ENCODE assay signal across 28 cellular contexts in genomic region chr2:98896944-98897343, GRCh38. TPM values are rescaled to one million over a fixed set of nuclear protein-coding genes. Genes with fewer than 3 reads are reported as not detected.
"Had no signal": no experiment of that assay in that cellular context is flagged by ENCODE, and none has a peak within 500 bp of the region (broad histone marks: within the 10 kb centered on the region; RNA-seq: fewer than 3 reads in every experiment).

No MANE protein-coding gene starts in this region.

- H3K9ac ChIP-seq: SK-N-SH had no signal

- H3K27me3 ChIP-seq: adrenal gland, breast epithelium, Peyer's patch, SJCRH30 had no signal

- ATAC-seq: activated T-cell treated with anti-CD3 and anti-CD28 coated beads, Interleukin-2, amount 50 U/mL, for 72 hours had no signal

- H3K9me3 Mint-ChIP-seq: activated CD4-positive, alpha-beta memory T cell treated with anti-CD3 and anti-CD28 coated beads for 36 hours; activated CD4-positive, alpha-beta T cell treated with anti-CD3 and anti-CD28 coated beads, Interleukin-2, amount 10 ng/mL, durations not matched to agents 24 days and 14 days; activated naive CD8-positive, alpha-beta T cell treated with anti-CD3 and anti-CD28 coated beads, Interleukin-2, amount 10 ng/mL, durations not matched to agents 7 days and 5 days; activated T-cell treated with anti-CD3 and anti-CD28 coated beads, Interleukin-2, amount 50 U/mL, for 72 hours had no signal

- H3K36me3 ChIP-seq: adrenal gland, breast epithelium, Peyer's patch, SJCRH30, WERI-Rb-1 had no signal

- H3K4me3 ChIP-seq: adrenal gland, breast epithelium, Peyer's patch, SJCRH30 had no signal

- H3K4me3 Mint-ChIP-seq: activated CD4-positive, alpha-beta memory T cell treated with anti-CD3 and anti-CD28 coated beads for 36 hours; activated CD4-positive, alpha-beta T cell treated with anti-CD3 and anti-CD28 coated beads, Interleukin-2, amount 10 ng/mL, durations not matched to agents 24 days and 14 days; activated naive CD8-positive, alpha-beta T cell treated with anti-CD3 and anti-CD28 coated beads, Interleukin-2, amount 10 ng/mL, durations not matched to agents 7 days and 5 days; activated T-cell treated with anti-CD3 and anti-CD28 coated beads, Interleukin-2, amount 50 U/mL, for 72 hours; IgD-negative memory B cell had no signal

- H3K27ac Mint-ChIP-seq: activated CD4-positive, alpha-beta memory T cell treated with anti-CD3 and anti-CD28 coated beads for 36 hours; activated CD4-positive, alpha-beta T cell treated with anti-CD3 and anti-CD28 coated beads, Interleukin-2, amount 10 ng/mL, durations not matched to agents 24 days and 14 days; activated naive CD8-positive, alpha-beta T cell treated with anti-CD3 and anti-CD28 coated beads, Interleukin-2, amount 10 ng/mL, durations not matched to agents 7 days and 5 days; activated T-cell treated with anti-CD3 and anti-CD28 coated beads, Interleukin-2, amount 50 U/mL, for 72 hours; IgD-negative memory B cell had no signal

- H3K9me3 ChIP-seq: adrenal gland, breast epithelium, Peyer's patch, SJCRH30, SK-N-SH had no signal

- DNase-seq: activated CD4-positive, alpha-beta memory T cell treated with anti-CD3 and anti-CD28 coated beads for 36 hours; activated CD4-positive, alpha-beta T cell treated with anti-CD3 and anti-CD28 coated beads, Interleukin-2, amount 10 ng/mL, durations not matched to agents 24 days and 14 days; activated naive CD4-positive, alpha-beta T cell treated with anti-CD3 and anti-CD28 coated beads, Interleukin-2, amount 50 U/mL, for 16 hours; activated naive CD8-positive, alpha-beta T cell treated with anti-CD3 and anti-CD28 coated beads, Interleukin-2, amount 10 ng/mL, durations not matched to agents 7 days and 5 days; activated T-cell treated with anti-CD3 and anti-CD28 coated beads, Interleukin-2, amount 50 U/mL, for 72 hours; aorta; KG1; NCI-H1092 treated with DMSO at 0.1 percent for 48 hours; NCI-H1417 treated with DMSO at 0.1 percent for 48 hours; NCI-H1694 treated with DMSO at 0.1 percent for 48 hours; NCI-H2029 treated with DMSO at 0.1 percent for 48 hours; NCI-H345; NCI-H510A treated with DMSO at 0.1 percent for 48 hours; NCI-H69; NK-92 treated with Interleukin-12 subunit alpha and Interleukin-12 subunit beta, amount 100 ng/mL, for 24 hours; OCI-M1; Right ventricle myocardium superior; SK-N-SH; T-helper 1 cell; WERI-Rb-1 had no signal

- H3K4me1 Mint-ChIP-seq: activated CD4-positive, alpha-beta T cell treated with anti-CD3 and anti-CD28 coated beads, Interleukin-2, amount 10 ng/mL, durations not matched to agents 24 days and 14 days; IgD-negative memory B cell had no signal

- H3K36me3 Mint-ChIP-seq: activated CD4-positive, alpha-beta memory T cell treated with anti-CD3 and anti-CD28 coated beads for 36 hours; activated naive CD8-positive, alpha-beta T cell treated with anti-CD3 and anti-CD28 coated beads, Interleukin-2, amount 10 ng/mL, durations not matched to agents 7 days and 5 days; IgD-negative memory B cell had no signal

- H3K27ac ChIP-seq: adrenal gland, breast epithelium, Peyer's patch, RWPE1, SJCRH30, WERI-Rb-1 had no signal

- H3K4me1 ChIP-seq: adrenal gland, breast epithelium, Peyer's patch, SJCRH30 had no signal

RNA-seq across cellular contexts. Expression of gene CRACDL, which starts 39.1 kb away (rescaled TPM):
- total RNA-seq: LHCN-M2, M059J, SJCRH30 had no signal
- polyA plus RNA-seq: IgD-negative memory B cell, SK-N-SH had no signal
